Comparison of ENCODE assay signal across 8 cellular contexts in the genomic region with DNA sequence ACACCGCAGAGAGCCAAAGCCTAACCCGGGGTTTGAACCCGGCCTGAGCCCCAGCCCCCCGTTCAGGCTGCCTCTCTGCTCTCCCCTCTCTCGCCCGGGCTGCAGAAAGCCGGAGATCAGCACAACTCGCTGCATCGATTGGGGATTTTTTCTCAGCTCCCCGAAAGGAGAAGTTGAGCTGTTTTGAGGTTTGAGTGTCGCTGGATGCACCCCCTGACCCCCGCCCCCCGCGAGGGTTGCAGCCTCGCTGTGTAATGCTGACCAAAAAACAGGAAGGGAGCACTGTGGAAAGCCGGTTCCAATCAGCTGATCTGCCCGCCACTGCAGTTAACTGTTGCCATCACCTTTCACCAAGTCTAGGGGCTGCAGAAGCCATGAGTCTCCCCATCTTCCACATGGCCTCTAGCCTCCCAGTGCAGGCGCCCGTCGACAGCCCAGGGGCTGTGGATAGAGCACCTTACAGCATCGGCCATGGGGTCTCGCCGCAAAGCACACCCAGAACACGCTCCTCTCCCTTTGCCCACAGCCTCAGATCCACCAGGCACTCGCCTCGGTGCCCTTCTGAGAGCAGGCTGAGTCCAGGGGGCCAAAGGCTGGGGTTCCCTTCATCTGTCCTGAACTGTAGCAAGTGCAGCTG. TPM values are rescaled to one million over a fixed set of nuclear protein-coding genes. Genes with fewer than 3 reads are reported as not detected.
DNase-seq lines count a peak whose midpoint lies in the region; ATAC-seq and TF ChIP-seq lines count a peak whose summit lies in the region.

No MANE protein-coding gene starts in this region.

- 54 to 75% methylated on average over 17 to 23 of the region's 26 CpGs for WGBS in upper lobe of left lung, 2 donors

- CTCF ChIA-PET in activated naive CD4-positive, alpha-beta T cell treated with anti-CD3 and anti-CD28 coated beads, Interleukin-2, amount 10 ng/mL, durations not matched to agents 7 days and 5 days (lab: Charles Lee), result no interaction called here

- H3K4me1 Mint-ChIP-seq in activated naive CD4-positive, alpha-beta T cell treated with anti-CD3 and anti-CD28 coated beads, Interleukin-2, amount 10 ng/mL, durations not matched to agents 7 days and 5 days, result peaks cover 25% of the 10 kb centered on the region

- TF ChIP-seq CTCF in upper lobe of left lung (IDR thresholded peaks at IDR 0.05), result no peak

- H3K4me1 ChIP-seq in upper lobe of left lung, result peaks cover 21 to 68% (median 41%) of the 10 kb centered on the region in 4 donors

- peak in 1 of 4 donors; percentile 39 for TF ChIP-seq POLR2A in upper lobe of left lung (IDR thresholded peaks at IDR 0.05)

- no peaks in the 10 kb centered on the region for H3K9me3 ChIP-seq in upper lobe of left lung

- peak; percentile 59 to 67 for ATAC-seq in upper lobe of left lung (ENCODE audit: low FRiP score in 2 of 2)
- no peak for ATAC-seq in HG03196 (IDR thresholded peaks at IDR 0.05; ENCODE audit: unreplicated experiment)

- H3K9me3 Mint-ChIP-seq in activated naive CD4-positive, alpha-beta T cell treated with anti-CD3 and anti-CD28 coated beads, Interleukin-2, amount 10 ng/mL, durations not matched to agents 7 days and 5 days, result no peaks in the 10 kb centered on the region

- DNase-seq in activated naive CD4-positive, alpha-beta T cell treated with anti-CD3 and anti-CD28 coated beads, Interleukin-2, amount 10 ng/mL, durations not matched to agents 7 days and 5 days, result no peak
- no peak for DNase-seq in activated naive CD4-positive, alpha-beta T cell treated with Interleukin-2 at 50 U/mL for 16 hours
- DNase-seq in SIG-M5 (lab: John Stamatoyannopoulos, UW) (peak; percentile 54), hippocampal formation (lab: John Stamatoyannopoulos, UW) (peak; percentile 25 to 44), upper lobe of left lung (peak; percentile 86 to 90), ecto neural progenitor cell (ENCODE audit: low spot score) (no peak), OCI-M1 (lab: John Stamatoyannopoulos, UW) (no peak)

- peak overlapping the region; percentile 61 to 88 (median 80) for H3K27ac ChIP-seq in upper lobe of left lung

- peaks cover 53% of the 10 kb centered on the region for H3K36me3 Mint-ChIP-seq in activated naive CD4-positive, alpha-beta T cell treated with anti-CD3 and anti-CD28 coated beads, Interleukin-2, amount 10 ng/mL, durations not matched to agents 7 days and 5 days

- H3K36me3 ChIP-seq in upper lobe of left lung, result peaks cover 0 to 25% (median 6%) of the 10 kb centered on the region in 4 donors

- H3K27me3 Mint-ChIP-seq in activated naive CD4-positive, alpha-beta T cell treated with anti-CD3 and anti-CD28 coated beads, Interleukin-2, amount 10 ng/mL, durations not matched to agents 7 days and 5 days, result no peaks in the 10 kb centered on the region

- no peak overlapping the region for H3K4me3 ChIP-seq in upper lobe of left lung

- no peak overlapping the region for H3K4me3 Mint-ChIP-seq in activated naive CD4-positive, alpha-beta T cell treated with anti-CD3 and anti-CD28 coated beads, Interleukin-2, amount 10 ng/mL, durations not matched to agents 7 days and 5 days

- no peaks in the 10 kb centered on the region for H3K27me3 ChIP-seq in upper lobe of left lung

- TF ChIP-seq EP300 in upper lobe of left lung (IDR thresholded peaks at IDR 0.05), result peak in 1 of 4 donors; percentile 73

- peak overlapping the region; percentile 61 for H3K27ac Mint-ChIP-seq in activated naive CD4-positive, alpha-beta T cell treated with anti-CD3 and anti-CD28 coated beads, Interleukin-2, amount 10 ng/mL, durations not matched to agents 7 days and 5 days

RNA-seq across cellular contexts. Expression of gene MYO9B, which starts 34.5 kb away (rescaled TPM):
- total RNA-seq in upper lobe of left lung, result 100 to 1,000 TPM in 4 of 6 donors, 10 to 100 TPM in 2; 72.3 to 408 (median 146) TPM

RNA-seq across cellular contexts. Expression of gene HAUS8, which starts 34.8 kb away (rescaled TPM):
- total RNA-seq in upper lobe of left lung, result 10 to 100 TPM in 2 of 6 donors, 1 to 10 TPM in 4; 4.9 to 21.0 (median 8.7) TPM

Comparison
In these comparisons a context has a peak if more than half of its experiments do, and no peak if none do; other contexts are left out.
1. DNase-seq: peak in SIG-M5 (single experiment), hippocampal formation (2 of 2) and upper lobe of left lung (2 of 2); none in activated naive CD4-positive, alpha-beta T cell treated with anti-CD3 and anti-CD28 coated beads, Interleukin-2, amount 10 ng/mL, durations not matched to agents 7 days and 5 days (single experiment), activated naive CD4-positive, alpha-beta T cell treated with Interleukin-2 at 50 U/mL for 16 hours (single experiment), ecto neural progenitor cell (single experiment) and OCI-M1 (single experiment).